In the genomic region with DNA sequence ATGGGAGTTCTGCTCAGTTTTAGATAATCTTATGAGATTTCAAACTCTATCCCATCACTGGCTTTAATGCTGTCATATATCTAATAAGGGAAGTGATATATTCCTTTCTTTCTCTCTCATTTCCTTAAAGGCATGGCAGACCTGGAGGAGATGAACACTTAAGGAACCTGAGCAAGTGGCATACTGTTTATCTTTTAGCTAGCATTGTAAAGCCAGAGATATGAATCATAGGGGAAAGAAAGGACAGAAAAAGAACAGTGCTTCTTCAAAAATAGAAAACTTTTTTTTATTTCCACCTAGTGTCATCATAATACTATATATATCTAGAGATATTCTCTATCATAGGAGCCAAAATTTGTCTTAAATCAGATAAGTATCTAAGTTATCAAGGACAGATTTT, we compare ENCODE assay signal across 15 cellular contexts.
"Had no signal": no experiment of that assay in that cellular context is flagged by ENCODE, and none has a peak within 500 bp of the region (broad histone marks: within the 10 kb centered on the region; RNA-seq: fewer than 3 reads in every experiment).

No MANE protein-coding gene starts in this region.

- H3K27ac Mint-ChIP-seq: activated CD4-positive, alpha-beta memory T cell treated with anti-CD3 and anti-CD28 coated beads for 36 hours; activated CD8-positive, alpha-beta memory T cell treated with anti-CD3 and anti-CD28 coated beads, Interleukin-2, amount 10 ng/mL, durations not matched to agents 7 days and 5 days; activated naive CD8-positive, alpha-beta T cell treated with anti-CD3 and anti-CD28 coated beads, Interleukin-2, amount 10 ng/mL, durations not matched to agents 7 days and 5 days; T-cell had no signal

- H3K27me3 Mint-ChIP-seq: activated CD4-positive, alpha-beta memory T cell treated with anti-CD3 and anti-CD28 coated beads for 36 hours; activated CD8-positive, alpha-beta memory T cell treated with anti-CD3 and anti-CD28 coated beads, Interleukin-2, amount 10 ng/mL, durations not matched to agents 7 days and 5 days; activated naive CD8-positive, alpha-beta T cell treated with anti-CD3 and anti-CD28 coated beads, Interleukin-2, amount 10 ng/mL, durations not matched to agents 7 days and 5 days; naive thymus-derived CD8-positive, alpha-beta T cell; T-cell had no signal

- H3K9me3 ChIP-seq: left ventricle myocardium inferior, mucosa of descending colon had no signal

- ATAC-seq: activated CD8-positive, alpha-beta memory T cell treated with anti-CD3 and anti-CD28 coated beads, Interleukin-2, amount 10 ng/mL, durations not matched to agents 7 days and 5 days; mucosa of descending colon; naive thymus-derived CD8-positive, alpha-beta T cell had no signal

- DNase-seq: activated CD4-positive, alpha-beta memory T cell treated with anti-CD3 and anti-CD28 coated beads for 36 hours; activated CD4-positive, alpha-beta T cell treated with anti-CD3 and anti-CD28 coated beads for 1 hour; activated CD8-positive, alpha-beta memory T cell treated with anti-CD3 and anti-CD28 coated beads, Interleukin-2, amount 10 ng/mL, durations not matched to agents 7 days and 5 days; activated naive CD8-positive, alpha-beta T cell treated with anti-CD3 and anti-CD28 coated beads, Interleukin-2, amount 10 ng/mL, durations not matched to agents 7 days and 5 days; left ventricle myocardium inferior; mucosa of descending colon; naive thymus-derived CD8-positive, alpha-beta T cell; retina; stimulated activated CD4-positive, alpha-beta T cell treated with anti-CD3 and anti-CD28 coated beads, Interleukin-2, amount 100 ng/mL, for 48 hours; stimulated activated naive CD4-positive, alpha-beta T cell; substantia nigra; T-cell; T1000 had no signal

- H3K4me3 Mint-ChIP-seq: activated CD4-positive, alpha-beta memory T cell treated with anti-CD3 and anti-CD28 coated beads for 36 hours; activated CD8-positive, alpha-beta memory T cell treated with anti-CD3 and anti-CD28 coated beads, Interleukin-2, amount 10 ng/mL, durations not matched to agents 7 days and 5 days; activated naive CD8-positive, alpha-beta T cell treated with anti-CD3 and anti-CD28 coated beads, Interleukin-2, amount 10 ng/mL, durations not matched to agents 7 days and 5 days; naive thymus-derived CD8-positive, alpha-beta T cell; T-cell had no signal

- H3K4me3 ChIP-seq: hepatocyte, left ventricle myocardium inferior, mucosa of descending colon had no signal

- H3K27ac ChIP-seq: hepatocyte had no signal

- H3K9me3 Mint-ChIP-seq: activated CD4-positive, alpha-beta memory T cell treated with anti-CD3 and anti-CD28 coated beads for 36 hours; activated naive CD8-positive, alpha-beta T cell treated with anti-CD3 and anti-CD28 coated beads, Interleukin-2, amount 10 ng/mL, durations not matched to agents 7 days and 5 days; naive thymus-derived CD8-positive, alpha-beta T cell; T-cell had no signal

- H3K27me3 ChIP-seq: hepatocyte had no signal

- FAIRE-seq: keratinocyte had no signal

- H3K36me3 ChIP-seq: left ventricle myocardium inferior had no signal
